ENCODE assay signal across 33 cellular contexts in genomic region chr13:61391426-61391825, GRCh38. TPM values are rescaled to one million over a fixed set of nuclear protein-coding genes. Genes with fewer than 3 reads are reported as not detected.
"Had no signal": no experiment of that assay in that cellular context is flagged by ENCODE, and none has a peak within 500 bp of the region (broad histone marks: within the 10 kb centered on the region; RNA-seq: fewer than 3 reads in every experiment).

No MANE protein-coding gene starts in this region.

- H3K27ac ChIP-seq: Peyer's patch, SJSA1 had no signal

- H3K9me3 ChIP-seq: Peyer's patch, SJSA1, SK-N-SH had no signal

- ATAC-seq: PC-3, T-cell had no signal

- H3K4me3 ChIP-seq: Peyer's patch, SJSA1 had no signal

- H3K9ac ChIP-seq: SK-N-SH had no signal

- DNase-seq: NCI-H1048, NCI-H1092 treated with DMSO at 0.1 percent for 48 hours, NCI-H1105 treated with DMSO at 0.1 percent for 48 hours, NCI-H1417, NCI-H1436, NCI-H146, NCI-H1694, NCI-H187, NCI-H1930, NCI-H2029 treated with DMSO at 0.1 percent for 48 hours, NCI-H2081 treated with DMSO at 0.1 percent for 48 hours, NCI-H2107, NCI-H2171, NCI-H226, NCI-H446 treated with DMSO at 0.1 percent for 48 hours, NCI-H510A, NCI-H524, NCI-H526, NCI-H69, NCI-H748 treated with DMSO at 0.1 percent for 48 hours, NCI-H82, OCI-M1, PC-3, Peyer's patch, Right ventricle myocardium superior, RPMI8226, SHP77 treated with DMSO at 0.1 percent for 48 hours, SK-N-SH, T-cell had no signal

- H3K9me2 ChIP-seq: SK-N-SH had no signal

- H3K4me1 ChIP-seq: Peyer's patch, SJSA1 had no signal

- H3K4me2 ChIP-seq: SK-N-SH had no signal

- H3K36me3 ChIP-seq: Peyer's patch, SJSA1 had no signal

- H3K27me3 ChIP-seq: Peyer's patch, SJSA1 had no signal

RNA-seq across cellular contexts. Expression of gene PCDH20, which starts 24.2 kb away (rescaled TPM):
- total RNA-seq: LHCN-M2; MCF 10A; SJSA1; T-cell; T-helper 1 cell treated with Interleukin-12 subunit alpha and Interleukin-12 subunit beta and Interleukin-4 antibody, amounts not matched to agents 30 ng/mL and 1 ng/mL, for 36 hours had no signal
- polyA plus RNA-seq: SK-N-SH had no signal
